ENCODE assay signal across 21 cellular contexts in genomic region chr3:37229740-37230139, GRCh38. TPM values are rescaled to one million over a fixed set of nuclear protein-coding genes. Genes with fewer than 3 reads are reported as not detected.
A peak's percentile ranks its signal among the peaks of the same experiment; 100 is the strongest.
DNase-seq lines count a peak whose midpoint lies in the region; ATAC-seq, FAIRE-seq and TF ChIP-seq lines count a peak whose summit lies in the region.
"Had no signal": no experiment of that assay in that cellular context is flagged by ENCODE, and none has a peak within 500 bp of the region (broad histone marks: within the 10 kb centered on the region; RNA-seq: fewer than 3 reads in every experiment).

No MANE protein-coding gene starts in this region.

- H3K79me1 ChIP-seq in H1 (ENCODE audit: low read depth, low read length) = no peaks in the 10 kb centered on the region

- H3K4me3 ChIP-seq in Caco-2 (ENCODE audit: low read depth, low read length) (no peak overlapping the region), H1 (ENCODE audit: extremely low read depth in 1 of 4, insufficient read depth in 2 of 4, low read depth in 3 of 4, low read length in 4 of 4) (no peak overlapping the region), foreskin fibroblast (ENCODE audit: low read depth in 1 of 2, low read length in 2 of 2) (no peak overlapping the region)
- H3K4me3 ChIP-seq: vagina had no signal

- no peaks in the 10 kb centered on the region for H3K23me2 ChIP-seq in H1 (ENCODE audit: low read depth, low read length)

- no peak overlapping the region for H3K4me2 ChIP-seq in H1 (ENCODE audit: insufficient read depth in 1 of 2, low read depth in 2 of 2, low read length in 2 of 2)
- H3K4me2 ChIP-seq: KMS-11 had no signal

- H3K18ac ChIP-seq in H1 (ENCODE audit: extremely low read depth, low read length) = no peak overlapping the region

- no peak overlapping the region for H2BK20ac ChIP-seq in H1 (ENCODE audit: low read length)

- H2AK5ac ChIP-seq in H1 (ENCODE audit: low read depth, low read length) = no peak overlapping the region

- H2AFZ ChIP-seq in H1 (ENCODE audit: low read length) = 0 out of 2 replicates have a peak overlapping the region, but pooled peaks have one; percentile 40
- H2AFZ ChIP-seq: parathyroid adenoma had no signal

- H3K4me1 ChIP-seq in Caco-2 = peaks cover 37% of the 10 kb centered on the region
- H3K4me1 ChIP-seq in H1 (replicated peaks in 1 of 4; ENCODE audit: control insufficient read depth in 3 of 4, insufficient read depth in 4 of 4, low read length in 3 of 4) = no peaks in the 10 kb centered on the region
- H3K4me1 ChIP-seq: parathyroid adenoma, vagina had no signal

- no peak overlapping the region for H2BK15ac ChIP-seq in H1 (ENCODE audit: low read length)

- H3K9me3 ChIP-seq in Caco-2 (no peaks in the 10 kb centered on the region), H1 (ENCODE audit: insufficient read depth in 2 of 2, low read depth in 1 of 2, low read length in 1 of 2) (peaks cover 0 to 7% of the 10 kb centered on the region in 2 experiments; a peak in 1 of 4 replicates)
- H3K9me3 ChIP-seq: vagina had no signal

- no peak for TF ChIP-seq POLR2A in H1 (IDR thresholded peaks at IDR 0.05; ENCODE audit: control extremely low read depth in 1 of 2, low read depth in 2 of 2, low read length in 2 of 2)

- H3K27ac ChIP-seq in H1 (ENCODE audit: low read depth, low read length) = no peak overlapping the region
- H3K27ac ChIP-seq: C4-2B, KMS-11, parathyroid adenoma, vagina had no signal

- peak overlapping the region; percentile 89 for H3K27ac Mint-ChIP-seq in Caco-2 (ENCODE audit: unreplicated experiment)
- peak overlapping the region; percentile 80 for H3K27ac Mint-ChIP-seq in nephron progenitor cell
- H3K27ac Mint-ChIP-seq: T-helper 1 cell treated with Interleukin-12 subunit alpha and Interleukin-12 subunit beta and Interleukin-4 antibody, amounts not matched to agents 30 μg/mL and 1 μg/mL, for 36 hours had no signal

- no peak for FAIRE-seq in H1 (lab: Jason Lieb, UNC)

- H3K27me3 Mint-ChIP-seq in Caco-2 (ENCODE audit: insufficient read depth, unreplicated experiment) = no peaks in the 10 kb centered on the region
- peaks cover 7% of the 10 kb centered on the region for H3K27me3 Mint-ChIP-seq in nephron progenitor cell (ENCODE audit: low read depth, poor library complexity)
- H3K27me3 Mint-ChIP-seq: naive thymus-derived CD8-positive, alpha-beta T cell had no signal

- no peak overlapping the region for H2BK12ac ChIP-seq in H1 (ENCODE audit: low read depth, low read length)

- no peak overlapping the region for H3K4ac ChIP-seq in H1 (replicated peaks; ENCODE audit: insufficient read length, low read depth, low read length)

- 91% methylated on average over 3 of the region's 3 CpGs; no CpG with 5 or more reads in 1 of the 2 experiments for WGBS in H1 (ENCODE audit: extremely low coverage in 1 of 2, insufficient coverage in 1 of 2, insufficient read length in 1 of 2, insufficient replicate concordance in 2 of 2, low coverage in 1 of 2, low lambda C conversion rate in 2 of 2, missing lambda C conversion rate in 1 of 2), 2 experiments

- DNase-seq in Caco-2 (peak; percentile 78 to 84), LoVo (ENCODE audit: low spot score) (peak; percentile 77), H1 (ENCODE audit: low read depth in 1 of 2, low spot score in 2 of 2) (no peak), nephron progenitor cell (no peak), GDM1 (lab: John Stamatoyannopoulos, UW) (no peak), foreskin fibroblast (no peak)
- DNase-seq: activated CD8-positive, alpha-beta memory T cell treated with anti-CD3 and anti-CD28 coated beads, Interleukin-2, amount 50 U/mL, for 4 hours; left cardiac atrium; mesendoderm; naive thymus-derived CD8-positive, alpha-beta T cell; NCI-H1694 treated with DMSO at 0.1 percent for 48 hours; NCI-H69; stimulated activated CD4-positive, alpha-beta T cell treated with anti-CD3 and anti-CD28 coated beads, Interleukin-15, amount 100 ng/mL, for 24 hours had no signal

- CTCF ChIA-PET in Caco-2 (lab: Charles Lee) (no interaction called here), H1 (lab: Charles Lee; ENCODE audit: partially characterized antibody) (no interaction called here)

- H3K4me1 Mint-ChIP-seq in Caco-2 (ENCODE audit: low read depth, unreplicated experiment) (peaks cover 20% of the 10 kb centered on the region), nephron progenitor cell (peaks cover 48% of the 10 kb centered on the region)

- TF ChIP-seq EP300 in H1 (IDR thresholded peaks at IDR 0.05; ENCODE audit: borderline replicate concordance in 1 of 2, low read depth in 2 of 2, low read length in 2 of 2) = no peak

- no TSS peak for BruUV-seq in Caco-2 (replicated peaks; lab: Mats Ljungman, UMichigan)

- no peak for TF ChIP-seq RAD21 in H1 (IDR thresholded peaks at IDR 0.05 in 1 of 2, conservative IDR thresholded peaks at IDR 0.05 in 1 of 2; ENCODE audit: low read depth in 2 of 2, low read length in 2 of 2)

- H3K36me3 Mint-ChIP-seq in Caco-2 (ENCODE audit: insufficient read depth, unreplicated experiment) (no peaks in the 10 kb centered on the region), nephron progenitor cell (ENCODE audit: low read depth) (peaks cover 16% of the 10 kb centered on the region)
- H3K36me3 Mint-ChIP-seq: naive thymus-derived CD8-positive, alpha-beta T cell had no signal

- no peaks in the 10 kb centered on the region for H4K20me1 ChIP-seq in H1 (replicated peaks in 1 of 2; ENCODE audit: control insufficient read depth in 1 of 2, insufficient read depth in 2 of 2, low read length in 2 of 2)

- no peaks in the 10 kb centered on the region for H3K9me3 Mint-ChIP-seq in Caco-2 (ENCODE audit: unreplicated experiment)
- peaks cover 27% of the 10 kb centered on the region for H3K9me3 Mint-ChIP-seq in nephron progenitor cell
- H3K9me3 Mint-ChIP-seq: naive thymus-derived CD8-positive, alpha-beta T cell; T-helper 1 cell treated with Interleukin-12 subunit alpha and Interleukin-12 subunit beta and Interleukin-4 antibody, amounts not matched to agents 30 μg/mL and 1 μg/mL, for 36 hours had no signal

- H3K36me3 ChIP-seq in Caco-2 (ENCODE audit: control insufficient read depth, insufficient read depth, low read length) (no peaks in the 10 kb centered on the region), H1 (ENCODE audit: control insufficient read depth in 2 of 4, insufficient read depth in 4 of 4, low read length in 3 of 4) (no peaks in the 10 kb centered on the region)
- H3K36me3 ChIP-seq: vagina had no signal

- TF ChIP-seq CTCF in Caco-2 (IDR thresholded peaks at IDR 0.05; ENCODE audit: insufficient read depth in 1 of 2, low read depth in 1 of 2, low read length in 1 of 2, severe bottlenecking in 1 of 2, unreplicated experiment in 1 of 2) = no peak
- no peak for TF ChIP-seq CTCF in H1 (IDR thresholded peaks at IDR 0.05; ENCODE audit: control extremely low read depth in 1 of 3, insufficient read depth in 1 of 3, low read depth in 1 of 3, low read length in 3 of 3)
- no peak for TF ChIP-seq CTCF in nephron progenitor cell (IDR thresholded peaks at IDR 0.05)
- no peak for TF ChIP-seq CTCF in foreskin fibroblast (IDR thresholded peaks at IDR 0.05; ENCODE audit: low read depth, low read length)

- H2BK120ac ChIP-seq in H1 (replicated peaks; ENCODE audit: low read depth, low read length) = no peak overlapping the region

- intact Hi-C loops in Caco-2 (cut with micrococcal nuclease; ENCODE audit: unreplicated experiment) = no loop called here

- H4K5ac ChIP-seq in H1 (ENCODE audit: insufficient read length, low read depth, low read length) = no peak overlapping the region

- no peak overlapping the region for H3K9ac ChIP-seq in H1 (replicated peaks in 1 of 4; ENCODE audit: extremely low read depth in 1 of 4, low read depth in 3 of 4, low read length in 3 of 4)
- H3K9ac ChIP-seq: KMS-11, parathyroid adenoma had no signal

- no peak overlapping the region for H3K23ac ChIP-seq in H1 (ENCODE audit: insufficient read length)

- H3K27me3 ChIP-seq in Caco-2 (replicated peaks; ENCODE audit: control insufficient read depth, insufficient read depth, low read length) (no peaks in the 10 kb centered on the region), H1 (replicated peaks in 1 of 4; ENCODE audit: control insufficient read depth in 3 of 4, extremely low read depth in 1 of 4, insufficient read depth in 3 of 4, low read length in 3 of 4) (no peaks in the 10 kb centered on the region)
- H3K27me3 ChIP-seq: vagina had no signal

- POLR2A ChIA-PET in Caco-2 (lab: Charles Lee) (interaction anchor here (0.7 kb wide), 1 partner anchor 237 kb away, joined by 8 read pairs; the partner anchor contains the start of genes EPM2AIP1 and MLH1), H1 (lab: Charles Lee; ENCODE audit: partially characterized antibody) (no interaction called here)

- H3K79me2 ChIP-seq in H1 (ENCODE audit: control insufficient read depth in 1 of 2, insufficient read depth in 2 of 2, low read length in 2 of 2) = no peaks in the 10 kb centered on the region
- H3K79me2 ChIP-seq: parathyroid adenoma had no signal

- no peak overlapping the region for H3K14ac ChIP-seq in H1 (ENCODE audit: insufficient read length)

- no peak overlapping the region for H4K8ac ChIP-seq in H1 (ENCODE audit: extremely low read depth, insufficient read depth, low read length)

- H3K4me3 Mint-ChIP-seq in Caco-2 (ENCODE audit: unreplicated experiment) (peak overlapping the region; percentile 67), nephron progenitor cell (no peak overlapping the region)
- H3K4me3 Mint-ChIP-seq: naive thymus-derived CD8-positive, alpha-beta T cell; T-helper 1 cell treated with Interleukin-12 subunit alpha and Interleukin-12 subunit beta and Interleukin-4 antibody, amounts not matched to agents 30 μg/mL and 1 μg/mL, for 36 hours had no signal

- no peak overlapping the region for H2BK5ac ChIP-seq in H1 (ENCODE audit: low read depth, low read length)

- no peak overlapping the region for H4K91ac ChIP-seq in H1 (replicated peaks; ENCODE audit: insufficient read length, low read length)

- no peak overlapping the region for H3K56ac ChIP-seq in H1 (replicated peaks; ENCODE audit: insufficient read length, low read depth, low read length)

- ATAC-seq in HG03442 (IDR thresholded peaks at IDR 0.05; ENCODE audit: unreplicated experiment) = no peak
- ATAC-seq in GM21390 (IDR thresholded peaks at IDR 0.05; ENCODE audit: unreplicated experiment) = no peak
- ATAC-seq: naive thymus-derived CD8-positive, alpha-beta T cell; sciatic nerve had no signal

RNA-seq across cellular contexts. Expression of gene GOLGA4, which starts 13.3 kb away (rescaled TPM):
- total RNA-seq in Caco-2 (2022) = 91.6 and 96.6 TPM in 2 replicates
- total RNA-seq in H1 (2021; fragmentation: NEBNext Ultra II Directional; extraction: Animal tissue kit (Norgen Biotek cat#: 25700)) = 70.4 and 76.5 TPM in 2 replicates
- polyA plus RNA-seq in H1 (2011; rRNA removed) = 5.8 and 8.1 TPM in 2 replicates
- 9.5 TPM for polyA plus RNA-seq in H1 (2011; cell fraction: cytosol; rRNA removed)
- polyA plus RNA-seq in H1 (2011; cell fraction: nucleus; rRNA removed) = 35.1 TPM
- polyA plus RNA-seq in H1 (2012, experiment 1 of 2) = 17.4 to 43.1 TPM (median 24.6 TPM) in 4 replicates
- 1.8 TPM for polyA plus RNA-seq in H1 (2012, experiment 2 of 2)
- polyA plus RNA-seq in H1 (2013, experiment 1 of 2) = 69.1 TPM
- 58.4 TPM for polyA plus RNA-seq in H1 (2013, experiment 2 of 2)
- 34.0 and 37.5 TPM in 2 replicates for polyA minus RNA-seq in H1 (2011; rRNA and poly(A)+ RNA removed)
- 21.0 TPM for polyA minus RNA-seq in H1 (2011; cell fraction: cytosol; rRNA and poly(A)+ RNA removed)
- 157 TPM for polyA minus RNA-seq in H1 (2011; cell fraction: nucleus; rRNA and poly(A)+ RNA removed)

RNA-seq across cellular contexts. Expression of gene LRRFIP2, which starts 55.4 kb away (rescaled TPM):
- total RNA-seq in Caco-2 (2022) = 37.8 and 47.1 TPM in 2 replicates
- 23.5 and 25.6 TPM in 2 replicates for total RNA-seq in H1 (2021; fragmentation: NEBNext Ultra II Directional; extraction: Animal tissue kit (Norgen Biotek cat#: 25700))
- polyA plus RNA-seq in H1 (2011; rRNA removed) = 6.1 and 8.8 TPM in 2 replicates
- polyA plus RNA-seq in H1 (2011; cell fraction: cytosol; rRNA removed) = 12.6 TPM
- polyA plus RNA-seq in H1 (2011; cell fraction: nucleus; rRNA removed) = 12.9 TPM
- 12.6 to 20.2 TPM (median 15.3 TPM) in 4 replicates for polyA plus RNA-seq in H1 (2012, experiment 1 of 2)
- 5.2 TPM for polyA plus RNA-seq in H1 (2012, experiment 2 of 2)
- 18.0 TPM for polyA plus RNA-seq in H1 (2013, experiment 1 of 2)
- 19.3 TPM for polyA plus RNA-seq in H1 (2013, experiment 2 of 2)
- 9.4 TPM in 2 replicates for polyA minus RNA-seq in H1 (2011; rRNA and poly(A)+ RNA removed)
- polyA minus RNA-seq in H1 (2011; cell fraction: cytosol; rRNA and poly(A)+ RNA removed) = 9.9 TPM
- polyA minus RNA-seq in H1 (2011; cell fraction: nucleus; rRNA and poly(A)+ RNA removed) = 32.3 TPM

Comparison
In these comparisons a context has a peak if more than half of its experiments do, and no peak if none do; other contexts are left out.
1. DNase-seq: peak in Caco-2 (2 of 2) and LoVo (single experiment); none in H1 (0 of 2), nephron progenitor cell (single experiment), GDM1 (single experiment) and foreskin fibroblast (0 of 2).